In genomic region chrX:133984857-133985163, GRCh38 we compare ENCODE assay signal across 9 cellular contexts. TPM values are rescaled to one million over a fixed set of nuclear protein-coding genes. Genes with fewer than 3 reads are reported as not detected.
DNase-seq lines count a peak whose midpoint lies in the region; TF ChIP-seq lines count a peak whose summit lies in the region.
"Had no signal": no experiment of that assay in that cellular context is flagged by ENCODE, and none has a peak within 500 bp of the region (broad histone marks: within the 10 kb centered on the region; RNA-seq: fewer than 3 reads in every experiment).

No MANE protein-coding gene starts in this region.

- H3K4me1 ChIP-seq in HAP-1 (peaks cover 76% of the 10 kb centered on the region), adipocyte (ENCODE audit: control insufficient read depth, insufficient read depth, low read length) (peaks cover 24% of the 10 kb centered on the region), iPS-20b (ENCODE audit: insufficient read depth, low read length) (peaks cover 32% of the 10 kb centered on the region; the same call in 1 of the 2 replicates), spleen (peaks cover 3 to 11% (median 5%) of the 10 kb centered on the region in 6 donors)

- whole genome bisulfite sequencing in spleen, 5 donors = 7 to 40% (median 21%) methylated on average over 4 to 16 of the region's 16 CpGs; no CpG with 5 or more reads in 1 of the 5 donors

- in situ Hi-C loops in HAP-1 (cut with MboI; ENCODE audit: low sequenced_read_pairs) = no loop called here

- peak in 1 of 2 experiments; percentile 2 for DNase-seq in HAP-1 (ENCODE audit: low spot score in 2 of 2)
- DNase-seq in adipocyte (ENCODE audit: low read depth) = no peak
- peak; percentile 67 for DNase-seq in spleen
- DNase-seq in HUDEP-2 (lab: John Stamatoyannopoulos, UW; ENCODE audit: unreplicated experiment in 76 of 76) = no peak
- no peak for DNase-seq in 8988T
- DNase-seq in SIG-M5 (lab: John Stamatoyannopoulos, UW) = no peak
- DNase-seq: activated CD4-positive, CD25-positive, alpha-beta regulatory T cell; HFFc6 had no signal

- no peak for TF ChIP-seq POLR2A in spleen (IDR thresholded peaks at IDR 0.05)

- H3K27me3 ChIP-seq in HAP-1 (ENCODE audit: low read depth) (no peaks in the 10 kb centered on the region), adipocyte (replicated peaks; ENCODE audit: control insufficient read depth, insufficient read depth, low read length) (peaks cover 9% of the 10 kb centered on the region), iPS-20b (ENCODE audit: insufficient read depth, low read length) (peaks cover 15% of the 10 kb centered on the region), spleen (replicated peaks in 1 of 7) (peaks cover 0 to 56% (median 24%) of the 10 kb centered on the region in 7 donors)

- H3K4me3 ChIP-seq in HAP-1 = peak overlapping the region; percentile 50
- peak overlapping the region; percentile 63 for H3K4me3 ChIP-seq in adipocyte (ENCODE audit: low read length)
- peak overlapping the region; percentile 76 for H3K4me3 ChIP-seq in iPS-20b (ENCODE audit: low read length)
- peak overlapping the region in 3 of 8 donors; percentile 29 to 66 (median 34) for H3K4me3 ChIP-seq in spleen

- H3K36me3 ChIP-seq in HAP-1 (replicated peaks) = peaks cover 8% of the 10 kb centered on the region; the same call in 1 of the 2 replicates
- H3K36me3 ChIP-seq in adipocyte (ENCODE audit: control insufficient read depth, insufficient read depth, low read length, severe bottlenecking) = no peaks in the 10 kb centered on the region
- no peaks in the 10 kb centered on the region for H3K36me3 ChIP-seq in iPS-20b (ENCODE audit: insufficient read depth, low read depth, low read length)
- H3K36me3 ChIP-seq in spleen = no peaks in the 10 kb centered on the region

- no peak for TF ChIP-seq CTCF in spleen (IDR thresholded peaks at IDR 0.05 in 8 of 11, conservative IDR thresholded peaks at IDR 0.05 in 3 of 11)

- H3K9me3 ChIP-seq in HAP-1 = no peaks in the 10 kb centered on the region
- peaks cover 9% of the 10 kb centered on the region for H3K9me3 ChIP-seq in adipocyte (ENCODE audit: control insufficient read depth, low read length)
- H3K9me3 ChIP-seq in iPS-20b (ENCODE audit: insufficient read depth, low read depth, low read length) = no peaks in the 10 kb centered on the region
- H3K9me3 ChIP-seq in spleen = no peaks in the 10 kb centered on the region

- intact Hi-C loops in spleen (cut with DNase I; ENCODE audit: low total_unique reads) = no loop called here

- H3K27ac ChIP-seq in iPS-20b (ENCODE audit: low read length) (no peak overlapping the region), spleen (no peak overlapping the region)

- H3K9ac ChIP-seq in adipocyte (ENCODE audit: low read length) (no peak overlapping the region), iPS-20b (ENCODE audit: low read depth, low read length) (peak overlapping the region; percentile 53; the same call in 1 of the 2 replicates)

RNA-seq across cellular contexts. Expression of gene GPC3, which starts 0.6 kb away (rescaled TPM):
- 1 to 10 TPM in 5 of 7 donors, under 1 TPM in 2; 0.85 to 3.3 (median 1.6) TPM for total RNA-seq in spleen
- polyA plus RNA-seq in spleen = 1 to 10 TPM in 2 of 3 donors, under 1 TPM in 1; 0.41 to 1.5 (median 1.5) TPM
- total RNA-seq: HFFc6 had no signal
